1 cellular context compared by ENCODE assay signal in the genomic region with DNA sequence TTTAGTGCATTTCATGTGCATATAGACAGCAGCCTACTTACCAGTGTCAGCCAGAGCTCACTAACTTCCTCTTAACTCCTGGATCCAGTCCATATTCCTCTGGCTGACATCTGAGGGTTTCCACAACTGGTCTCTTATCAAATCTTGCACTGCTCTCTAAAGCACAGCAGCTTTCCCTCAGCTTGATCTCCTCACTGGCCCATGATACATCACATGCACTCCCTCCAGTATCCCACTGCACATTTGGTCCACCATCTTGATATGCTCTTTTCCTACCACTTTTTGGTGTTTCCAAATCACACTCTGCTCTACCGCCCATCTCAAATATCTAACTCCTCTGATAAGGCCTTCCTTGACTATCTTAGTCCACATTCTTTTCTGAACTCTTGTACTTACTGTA.
TF ChIP-seq lines count a peak whose summit lies in the region.

No MANE protein-coding gene starts in this region.

TF ChIP-seq in K562, 482 proteins besides CTCF, POLR2A, EP300 and RAD21 (continued from another document and continues in another):
- TF ChIP-seq, protein P1, sequence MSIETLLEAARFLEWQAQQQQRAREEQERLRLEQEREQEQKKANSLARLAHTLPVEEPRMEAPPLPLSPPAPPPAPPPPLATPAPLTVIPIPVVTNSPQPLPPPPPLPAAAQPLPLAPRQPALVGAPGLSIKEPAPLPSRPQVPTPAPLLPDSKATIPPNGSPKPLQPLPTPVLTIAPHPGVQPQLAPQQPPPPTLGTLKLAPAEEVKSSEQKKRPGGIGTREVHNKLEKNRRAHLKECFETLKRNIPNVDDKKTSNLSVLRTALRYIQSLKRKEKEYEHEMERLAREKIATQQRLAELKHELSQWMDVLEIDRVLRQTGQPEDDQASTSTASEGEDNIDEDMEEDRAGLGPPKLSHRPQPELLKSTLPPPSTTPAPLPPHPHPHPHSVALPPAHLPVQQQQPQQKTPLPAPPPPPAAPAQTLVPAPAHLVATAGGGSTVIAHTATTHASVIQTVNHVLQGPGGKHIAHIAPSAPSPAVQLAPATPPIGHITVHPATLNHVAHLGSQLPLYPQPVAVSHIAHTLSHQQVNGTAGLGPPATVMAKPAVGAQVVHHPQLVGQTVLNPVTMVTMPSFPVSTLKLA (conservative IDR thresholded peaks at IDR 0.05): 0 out of 4 replicates have a peak, but pooled peaks of 1 of the 2 experiments have one; percentile 45
- TF ChIP-seq PURB (CRISPR knock-in tag; IDR thresholded peaks at IDR 0.05; ENCODE audit: low read depth) (no peak), CHD2 (IDR thresholded peaks at IDR 0.05; ENCODE audit: low read depth, low read length) (no peak), ZNF79 (CRISPR knock-in tag; IDR thresholded peaks at IDR 0.05; ENCODE audit: low read depth) (peak; percentile 56; the same call in 1 of the 2 replicates), SMARCA4 (IDR thresholded peaks at IDR 0.05) (peak; percentile 86), HMG20A (CRISPR knock-in tag; conservative IDR thresholded peaks at IDR 0.05) (no peak), NR2C2 (CRISPR knock-in tag; IDR thresholded peaks at IDR 0.05) (no peak), NR2C2 (tag; IDR thresholded peaks at IDR 0.05) (no peak; the same call in 1 of the 2 replicates), FOS (IDR thresholded peaks at IDR 0.05; ENCODE audit: extremely low read depth, insufficient read length) (no peak), SMAD3 (CRISPR knock-in tag; conservative IDR thresholded peaks at IDR 0.05) (peak; percentile 76; the same call in 1 of the 2 replicates), LCOR (CRISPR knock-in tag; IDR thresholded peaks at IDR 0.05) (no peak; the same call in 1 of the 2 replicates), HDGF (IDR thresholded peaks at IDR 0.05) (0 out of 2 replicates have a peak, but pooled peaks have one; percentile 40), POLR2AphosphoS5 (IDR thresholded peaks at IDR 0.05; ENCODE audit: control insufficient read depth, insufficient read depth, low read depth, low read length) (peak; percentile 55; the same call in 1 of the 2 replicates), SMAD2 (IDR thresholded peaks at IDR 0.05; ENCODE audit: low read depth, low read length) (no peak), ZC3H4 (CRISPR knock-in tag; IDR thresholded peaks at IDR 0.05; ENCODE audit: borderline replicate concordance) (no peak), CBX5 (IDR thresholded peaks at IDR 0.05; ENCODE audit: borderline replicate concordance, low read depth) (peak; percentile 16; the same call in 1 of the 2 replicates), ZNF583 (CRISPR knock-in tag; IDR thresholded peaks at IDR 0.05) (peak; percentile 63; the same call in 1 of the 2 replicates), EP400 (IDR thresholded peaks at IDR 0.05) (no peak; the same call in 1 of the 2 replicates), FOXK2 (conservative IDR thresholded peaks at IDR 0.05 in 1 of 2, IDR thresholded peaks at IDR 0.05 in 1 of 2; ENCODE audit: low read depth in 2 of 2) (peak in 1 of 2 experiments; percentile 67; a peak in 2 of 4 replicates), ZNF695 (CRISPR knock-in tag; IDR thresholded peaks at IDR 0.05) (no peak), SMARCE1 (IDR thresholded peaks at IDR 0.05) (peak; percentile 83; the same call in 1 of the 2 replicates), PML (IDR thresholded peaks at IDR 0.05; ENCODE audit: low read length) (peak; percentile 54; the same call in 1 of the 2 replicates), ZNF699 (CRISPR knock-in tag; IDR thresholded peaks at IDR 0.05; ENCODE audit: insufficient replicate concordance) (no peak), FUS (optimal IDR thresholded peaks at IDR 0.05; ENCODE audit: low read depth, low read length) (no peak), NBN (IDR thresholded peaks at IDR 0.05; ENCODE audit: low read depth) (peak; percentile 80; the same call in 1 of the 2 replicates), TEAD2 (tag; IDR thresholded peaks at IDR 0.05) (no peak), KDM4B (IDR thresholded peaks at IDR 0.05; ENCODE audit: borderline replicate concordance in 2 of 2, low read depth in 1 of 2) (no peak), RCOR1 (IDR thresholded peaks at IDR 0.05; ENCODE audit: borderline replicate concordance in 1 of 2, low read depth in 2 of 2, low read length in 2 of 2) (peak; percentile 62 to 99), GATAD2A (IDR thresholded peaks at IDR 0.05) (peak; percentile 63; the same call in 1 of the 2 replicates), ETS2 (tag; IDR thresholded peaks at IDR 0.05; ENCODE audit: borderline replicate concordance, poor library complexity, severe bottlenecking) (no peak), JUNB (CRISPR knock-in tag; conservative IDR thresholded peaks at IDR 0.05) (no peak), PHF8 (IDR thresholded peaks at IDR 0.05; ENCODE audit: borderline replicate concordance, low read length) (no peak), GABPA (tag; conservative IDR thresholded peaks at IDR 0.05; ENCODE audit: low read depth) (no peak)
- TF ChIP-seq, protein P2, sequence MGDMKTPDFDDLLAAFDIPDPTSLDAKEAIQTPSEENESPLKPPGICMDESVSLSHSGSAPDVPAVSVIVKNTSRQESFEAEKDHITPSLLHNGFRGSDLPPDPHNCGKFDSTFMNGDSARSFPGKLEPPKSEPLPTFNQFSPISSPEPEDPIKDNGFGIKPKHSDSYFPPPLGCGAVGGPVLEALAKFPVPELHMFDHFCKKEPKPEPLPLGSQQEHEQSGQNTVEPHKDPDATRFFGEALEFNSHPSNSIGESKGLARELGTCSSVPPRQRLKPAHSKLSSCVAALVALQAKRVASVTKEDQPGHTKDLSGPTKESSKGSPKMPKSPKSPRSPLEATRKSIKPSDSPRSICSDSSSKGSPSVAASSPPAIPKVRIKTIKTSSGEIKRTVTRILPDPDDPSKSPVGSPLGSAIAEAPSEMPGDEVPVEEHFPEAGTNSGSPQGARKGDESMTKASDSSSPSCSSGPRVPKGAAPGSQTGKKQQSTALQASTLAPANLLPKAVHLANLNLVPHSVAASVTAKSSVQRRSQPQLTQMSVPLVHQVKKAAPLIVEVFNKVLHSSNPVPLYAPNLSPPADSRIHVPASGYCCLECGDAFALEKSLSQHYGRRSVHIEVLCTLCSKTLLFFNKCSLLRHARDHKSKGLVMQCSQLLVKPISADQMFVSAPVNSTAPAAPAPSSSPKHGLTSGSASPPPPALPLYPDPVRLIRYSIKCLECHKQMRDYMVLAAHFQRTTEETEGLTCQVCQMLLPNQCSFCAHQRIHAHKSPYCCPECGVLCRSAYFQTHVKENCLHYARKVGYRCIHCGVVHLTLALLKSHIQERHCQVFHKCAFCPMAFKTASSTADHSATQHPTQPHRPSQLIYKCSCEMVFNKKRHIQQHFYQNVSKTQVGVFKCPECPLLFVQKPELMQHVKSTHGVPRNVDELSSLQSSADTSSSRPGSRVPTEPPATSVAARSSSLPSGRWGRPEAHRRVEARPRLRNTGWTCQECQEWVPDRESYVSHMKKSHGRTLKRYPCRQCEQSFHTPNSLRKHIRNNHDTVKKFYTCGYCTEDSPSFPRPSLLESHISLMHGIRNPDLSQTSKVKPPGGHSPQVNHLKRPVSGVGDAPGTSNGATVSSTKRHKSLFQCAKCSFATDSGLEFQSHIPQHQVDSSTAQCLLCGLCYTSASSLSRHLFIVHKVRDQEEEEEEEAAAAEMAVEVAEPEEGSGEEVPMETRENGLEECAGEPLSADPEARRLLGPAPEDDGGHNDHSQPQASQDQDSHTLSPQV (IDR thresholded peaks at IDR 0.05): peak; percentile 22; the same call in 1 of the 2 replicates
- TF ChIP-seq, protein P3, sequence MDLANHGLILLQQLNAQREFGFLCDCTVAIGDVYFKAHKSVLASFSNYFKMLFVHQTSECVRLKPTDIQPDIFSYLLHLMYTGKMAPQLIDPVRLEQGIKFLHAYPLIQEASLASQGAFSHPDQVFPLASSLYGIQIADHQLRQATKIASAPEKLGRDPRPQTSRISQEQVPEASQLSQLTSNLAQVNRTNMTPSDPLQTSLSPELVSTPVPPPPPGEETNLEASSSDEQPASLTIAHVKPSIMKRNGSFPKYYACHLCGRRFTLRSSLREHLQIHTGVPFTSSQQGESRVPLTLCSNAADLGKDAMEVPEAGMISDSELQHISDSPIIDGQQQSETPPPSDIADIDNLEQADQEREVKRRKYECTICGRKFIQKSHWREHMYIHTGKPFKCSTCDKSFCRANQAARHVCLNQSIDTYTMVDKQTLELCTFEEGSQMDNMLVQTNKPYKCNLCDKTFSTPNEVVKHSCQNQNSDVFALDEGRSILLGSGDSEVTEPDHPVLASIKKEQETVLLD (IDR thresholded peaks at IDR 0.05): no peak
- TF ChIP-seq, protein P4, sequence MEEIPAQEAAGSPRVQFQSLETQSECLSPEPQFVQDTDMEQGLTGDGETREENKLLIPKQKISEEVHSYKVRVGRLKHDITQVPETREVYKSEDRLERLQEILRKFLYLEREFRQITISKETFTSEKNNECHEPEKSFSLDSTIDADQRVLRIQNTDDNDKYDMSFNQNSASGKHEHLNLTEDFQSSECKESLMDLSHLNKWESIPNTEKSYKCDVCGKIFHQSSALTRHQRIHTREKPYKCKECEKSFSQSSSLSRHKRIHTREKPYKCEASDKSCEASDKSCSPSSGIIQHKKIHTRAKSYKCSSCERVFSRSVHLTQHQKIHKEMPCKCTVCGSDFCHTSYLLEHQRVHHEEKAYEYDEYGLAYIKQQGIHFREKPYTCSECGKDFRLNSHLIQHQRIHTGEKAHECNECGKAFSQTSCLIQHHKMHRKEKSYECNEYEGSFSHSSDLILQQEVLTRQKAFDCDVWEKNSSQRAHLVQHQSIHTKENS (CRISPR knock-in tag; IDR thresholded peaks at IDR 0.05): no peak
- TF ChIP-seq, protein P5, sequence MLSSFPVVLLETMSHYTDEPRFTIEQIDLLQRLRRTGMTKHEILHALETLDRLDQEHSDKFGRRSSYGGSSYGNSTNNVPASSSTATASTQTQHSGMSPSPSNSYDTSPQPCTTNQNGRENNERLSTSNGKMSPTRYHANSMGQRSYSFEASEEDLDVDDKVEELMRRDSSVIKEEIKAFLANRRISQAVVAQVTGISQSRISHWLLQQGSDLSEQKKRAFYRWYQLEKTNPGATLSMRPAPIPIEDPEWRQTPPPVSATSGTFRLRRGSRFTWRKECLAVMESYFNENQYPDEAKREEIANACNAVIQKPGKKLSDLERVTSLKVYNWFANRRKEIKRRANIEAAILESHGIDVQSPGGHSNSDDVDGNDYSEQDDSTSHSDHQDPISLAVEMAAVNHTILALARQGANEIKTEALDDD (IDR thresholded peaks at IDR 0.05): peak; percentile 94
- TF ChIP-seq, protein P6, sequence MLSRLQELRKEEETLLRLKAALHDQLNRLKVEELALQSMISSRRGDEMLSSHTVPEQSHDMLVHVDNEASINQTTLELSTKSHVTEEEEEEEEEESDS (CRISPR knock-in tag; IDR thresholded peaks at IDR 0.05): no peak
